16 cellular contexts compared by ENCODE assay signal in the genomic region with DNA sequence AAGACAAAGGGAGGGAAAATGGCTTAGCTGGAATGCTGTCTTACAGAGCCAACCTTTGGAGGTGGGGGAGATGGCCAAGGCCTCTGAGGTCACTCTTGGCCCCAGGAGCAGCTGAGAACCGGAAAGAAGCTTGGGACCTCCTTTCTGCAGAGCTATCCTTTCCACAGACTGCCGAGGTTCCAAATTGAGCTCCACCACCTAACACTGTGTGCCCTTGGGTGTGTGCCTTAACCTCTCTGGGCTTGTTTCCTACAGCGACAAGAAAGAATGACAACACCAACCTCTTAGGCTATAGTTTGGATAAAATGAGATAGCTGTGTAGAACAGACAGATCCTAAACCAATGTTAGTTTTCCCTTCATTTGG. TPM values are rescaled to one million over a fixed set of nuclear protein-coding genes. Genes with fewer than 3 reads are reported as not detected.
DNase-seq lines count a peak whose midpoint lies in the region; ATAC-seq and TF ChIP-seq lines count a peak whose summit lies in the region.
"Had no signal": no experiment of that assay in that cellular context is flagged by ENCODE, and none has a peak within 500 bp of the region (broad histone marks: within the 10 kb centered on the region; RNA-seq: fewer than 3 reads in every experiment).

No MANE protein-coding gene starts in this region.

- H3K4me1 Mint-ChIP-seq in activated T-cell treated with anti-CD3 and anti-CD28 coated beads, Interleukin-2, amount 50 U/mL, for 4 hours (ENCODE audit: low read depth), result peaks cover 12% of the 10 kb centered on the region
- peaks cover 41% of the 10 kb centered on the region for H3K4me1 Mint-ChIP-seq in glutamatergic neuron (ENCODE audit: low read depth, unreplicated experiment)

- TF ChIP-seq CTCF in OCI-LY3 (IDR thresholded peaks at IDR 0.05; ENCODE audit: low read depth, low read length), result no peak
- TF ChIP-seq CTCF in glutamatergic neuron (IDR thresholded peaks at IDR 0.05; ENCODE audit: partially characterized antibody, unreplicated experiment), result no peak

- H3K27ac Mint-ChIP-seq in glutamatergic neuron (ENCODE audit: unreplicated experiment), result peak overlapping the region; percentile 46

- DNase-seq in activated T-cell treated with anti-CD3 and anti-CD28 coated beads, Interleukin-2, amount 50 U/mL, for 4 hours, result no peak
- DNase-seq in activated T-cell treated with anti-CD3 and anti-CD28 coated beads, Interleukin-2, amount 50 U/mL, for 48 hours, result no peak
- DNase-seq in glutamatergic neuron (no peak), HUDEP-2 (lab: John Stamatoyannopoulos, UW; ENCODE audit: unreplicated experiment in 76 of 76) (no peak), UCSD-AML1 (lab: John Stamatoyannopoulos, UW; ENCODE audit: unreplicated experiment) (no peak)
- DNase-seq: uterus had no signal

- H3K4me1 ChIP-seq in OCI-LY3 (ENCODE audit: low read length) (peaks cover 61% of the 10 kb centered on the region), skeletal muscle satellite cell (ENCODE audit: control insufficient read depth, insufficient read depth, low read length) (peaks cover 10% of the 10 kb centered on the region)

- H3K4me3 ChIP-seq in OCI-LY3 (ENCODE audit: low read length) (peak overlapping the region; percentile 79), skeletal muscle satellite cell (ENCODE audit: low read length) (no peak overlapping the region)
- H3K4me3 ChIP-seq: adrenal gland, uterus had no signal

- no peak overlapping the region for H2AFZ ChIP-seq in OCI-LY3 (ENCODE audit: low read depth, low read length)

- H3K9ac ChIP-seq in OCI-LY3 (ENCODE audit: low read length) (peak overlapping the region; percentile 51), skeletal muscle satellite cell (ENCODE audit: low read depth, low read length) (no peak overlapping the region)

- peak overlapping the region; percentile 96 for H3K4me2 ChIP-seq in OCI-LY3 (ENCODE audit: low read length)
- H3K4me2 ChIP-seq in skeletal muscle satellite cell (ENCODE audit: low read length), result peak overlapping the region; percentile 93

- no peaks in the 10 kb centered on the region for H4K20me1 ChIP-seq in OCI-LY3 (ENCODE audit: insufficient read depth, low read length)

- peaks cover 25% of the 10 kb centered on the region for H3K36me3 Mint-ChIP-seq in activated T-cell treated with anti-CD3 and anti-CD28 coated beads, Interleukin-2, amount 50 U/mL, for 4 hours (ENCODE audit: insufficient read depth)
- no peaks in the 10 kb centered on the region for H3K36me3 Mint-ChIP-seq in glutamatergic neuron (ENCODE audit: unreplicated experiment)

- H3K79me2 ChIP-seq in OCI-LY3 (ENCODE audit: low read length), result no peaks in the 10 kb centered on the region

- peaks cover 16% of the 10 kb centered on the region for H3K27me3 Mint-ChIP-seq in activated T-cell treated with anti-CD3 and anti-CD28 coated beads, Interleukin-2, amount 50 U/mL, for 4 hours (ENCODE audit: low read depth)
- peaks cover 26% of the 10 kb centered on the region for H3K27me3 Mint-ChIP-seq in glutamatergic neuron (ENCODE audit: unreplicated experiment)

- peak overlapping the region; percentile 72 for H3K27ac ChIP-seq in OCI-LY3 (ENCODE audit: low read length)
- H3K27ac ChIP-seq: adrenal gland, epithelial cell of prostate, uterus had no signal

- no peaks in the 10 kb centered on the region for H3K27me3 ChIP-seq in OCI-LY3 (ENCODE audit: low read depth, low read length)
- peaks cover 31% of the 10 kb centered on the region for H3K27me3 ChIP-seq in skeletal muscle satellite cell (ENCODE audit: control insufficient read depth, insufficient read depth, low read length)
- H3K27me3 ChIP-seq: adrenal gland, uterus had no signal

- no peaks in the 10 kb centered on the region for H3K9me3 Mint-ChIP-seq in activated T-cell treated with anti-CD3 and anti-CD28 coated beads, Interleukin-2, amount 50 U/mL, for 4 hours
- peaks cover 12% of the 10 kb centered on the region for H3K9me3 Mint-ChIP-seq in glutamatergic neuron (ENCODE audit: unreplicated experiment)
- H3K9me3 Mint-ChIP-seq: naive thymus-derived CD8-positive, alpha-beta T cell; stimulated activated memory B cell treated with anti-CD40 and anti-IgM and Interleukin-4, amounts not matched to agents 10 μg/mL and 1 μg/mL and 100 μg/mL, for 72 hours had no signal

- ATAC-seq in activated T-cell treated with anti-CD3 and anti-CD28 coated beads, Interleukin-2, amount 50 U/mL, for 4 hours, result no peak
- no peak for ATAC-seq in GM18867 (IDR thresholded peaks at IDR 0.05; ENCODE audit: unreplicated experiment)

- H3K4me3 Mint-ChIP-seq in activated T-cell treated with anti-CD3 and anti-CD28 coated beads, Interleukin-2, amount 50 U/mL, for 4 hours, result peak overlapping the region; percentile 38
- peak overlapping the region; percentile 78 for H3K4me3 Mint-ChIP-seq in glutamatergic neuron (ENCODE audit: unreplicated experiment)

- H3K9me3 ChIP-seq in OCI-LY3 (ENCODE audit: insufficient read depth, low read length), result no peaks in the 10 kb centered on the region
- H3K9me3 ChIP-seq in skeletal muscle satellite cell (replicated peaks; ENCODE audit: low read length), result no peaks in the 10 kb centered on the region
- H3K9me3 ChIP-seq: adrenal gland, uterus had no signal

- H3K36me3 ChIP-seq in OCI-LY3 (replicated peaks; ENCODE audit: low read depth, low read length) (peaks cover 32% of the 10 kb centered on the region), skeletal muscle satellite cell (ENCODE audit: insufficient read depth, low read length) (peaks cover 7% of the 10 kb centered on the region)
- H3K36me3 ChIP-seq: uterus had no signal

RNA-seq across cellular contexts. Expression of a gene that starts 23.2 kb away (rescaled TPM):
- total RNA-seq in activated T-cell treated with anti-CD3 and anti-CD28 coated beads, Interleukin-2, amount 50 U/mL, for 4 hours, result under 1 TPM; 0.16 to 0.33 (median 0.27) TPM
- total RNA-seq in glutamatergic neuron (ENCODE audit: unreplicated experiment), result 119 TPM
- total RNA-seq in skeletal muscle satellite cell (2012; rRNA removed), result 0.51 TPM in 1 of 2 replicates, not detected in the other
- total RNA-seq: naive thymus-derived CD8-positive, alpha-beta T cell had no signal

RNA-seq across cellular contexts. Expression of a gene that starts 31.9 kb away (rescaled TPM):
- total RNA-seq in activated T-cell treated with anti-CD3 and anti-CD28 coated beads, Interleukin-2, amount 50 U/mL, for 4 hours, result 10 to 100 TPM; 15.5 to 20.3 (median 18.3) TPM
- total RNA-seq in glutamatergic neuron (ENCODE audit: unreplicated experiment), result 5.2 TPM
- total RNA-seq in skeletal muscle satellite cell (2012; rRNA removed), result 9.6 and 14.7 TPM in 2 replicates

RNA-seq across cellular contexts. Expression of a gene that starts 47.0 kb away (rescaled TPM):
- total RNA-seq in activated T-cell treated with anti-CD3 and anti-CD28 coated beads, Interleukin-2, amount 50 U/mL, for 4 hours, result 100 to 1,000 TPM; 152 to 189 (median 154) TPM
- total RNA-seq in glutamatergic neuron (ENCODE audit: unreplicated experiment), result 51.2 TPM
- total RNA-seq in skeletal muscle satellite cell (2012; rRNA removed), result 44.4 and 59.6 TPM in 2 replicates

RNA-seq across cellular contexts. Expression of a gene that starts 53.8 kb away (rescaled TPM):
- total RNA-seq in activated T-cell treated with anti-CD3 and anti-CD28 coated beads, Interleukin-2, amount 50 U/mL, for 4 hours, result not detected
- total RNA-seq in glutamatergic neuron (ENCODE audit: unreplicated experiment), result not detected
- not detected in 2 replicates for total RNA-seq in skeletal muscle satellite cell (2012; rRNA removed)
- total RNA-seq: left colon; naive thymus-derived CD8-positive, alpha-beta T cell; NCI-H460; sciatic nerve; uterus had no signal

RNA-seq across cellular contexts. Expression of a gene that starts 56.6 kb away (rescaled TPM):
- total RNA-seq in activated T-cell treated with anti-CD3 and anti-CD28 coated beads, Interleukin-2, amount 50 U/mL, for 4 hours, result 100 to 1,000 TPM; 508 to 551 (median 529) TPM
- total RNA-seq in glutamatergic neuron (ENCODE audit: unreplicated experiment), result 10.8 TPM
- 83.4 and 140 TPM in 2 replicates for total RNA-seq in skeletal muscle satellite cell (2012; rRNA removed)
- total RNA-seq: NCI-H460 had no signal

Comparison
In these comparisons a context has a peak if more than half of its experiments do, and no peak if none do; other contexts are left out.
1. RNA of a gene that starts 23.2 kb away (total RNA-seq): 119 TPM in glutamatergic neuron (single experiment); 0.16 to 0.33 TPM in activated T-cell treated with anti-CD3 and anti-CD28 coated beads, Interleukin-2, amount 50 U/mL, for 4 hours; every median in the first group is over 10 times any median in the second.